8 cellular contexts compared by ENCODE assay signal in the genomic region with DNA sequence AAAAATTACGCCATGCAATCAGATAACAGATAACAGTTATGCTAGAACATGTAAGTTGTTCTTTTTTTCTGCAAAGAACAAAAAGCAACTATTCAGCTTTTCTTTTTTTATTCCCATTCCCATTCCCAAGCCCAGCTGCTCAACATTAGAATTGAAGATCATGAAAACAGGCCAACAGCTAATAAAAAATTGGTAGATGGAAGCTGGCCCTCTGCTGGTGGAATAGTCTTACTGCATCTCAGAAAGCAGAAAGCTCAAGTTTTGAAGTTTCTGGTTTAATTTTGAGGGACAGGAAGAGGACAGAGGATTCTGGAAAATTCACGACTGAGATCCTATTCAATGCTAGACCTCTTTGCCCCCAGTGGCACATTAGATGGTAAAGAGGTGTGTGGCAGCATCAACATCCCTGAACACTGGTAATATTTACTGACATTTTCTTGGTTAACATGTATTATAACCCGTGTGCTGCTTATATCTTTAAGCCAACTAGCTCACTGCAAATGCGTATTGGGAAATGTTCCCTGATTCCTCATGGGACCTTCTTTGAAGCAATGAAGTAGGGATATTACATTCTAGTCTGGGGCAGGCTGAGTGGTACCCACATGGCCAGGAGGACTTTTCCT.
DNase-seq lines count a peak whose midpoint lies in the region; ATAC-seq, FAIRE-seq and TF ChIP-seq lines count a peak whose summit lies in the region.

No MANE protein-coding gene starts in this region.

- TF ChIP-seq CTCF in DOHH2 (IDR thresholded peaks at IDR 0.05; ENCODE audit: low read depth, low read length, poor library complexity, severe bottlenecking), result peak; percentile 80
- peak; percentile 88 for TF ChIP-seq CTCF in WTC11 (IDR thresholded peaks at IDR 0.05)

- H3K4me2 ChIP-seq in DOHH2 (ENCODE audit: low read length), result no peak overlapping the region

- no peaks in the 10 kb centered on the region for H4K20me1 ChIP-seq in DOHH2 (ENCODE audit: control insufficient read depth, insufficient read depth, low read depth, low read length)

- no peaks in the 10 kb centered on the region for H3K36me3 Mint-ChIP-seq in WTC11

- no peaks in the 10 kb centered on the region for H3K9me3 ChIP-seq in DOHH2 (ENCODE audit: control insufficient read depth, insufficient read depth, low read length)

- ATAC-seq in WTC11 (no peak), HG03159 (IDR thresholded peaks at IDR 0.05; ENCODE audit: unreplicated experiment) (no peak), HG02610 (IDR thresholded peaks at IDR 0.05; ENCODE audit: unreplicated experiment) (no peak)

- H3K4me1 ChIP-seq in DOHH2 (ENCODE audit: control insufficient read depth, low read length), result no peaks in the 10 kb centered on the region

- peak; percentile 97 for FAIRE-seq in islet of Langerhans (lab: Jason Lieb, UNC)

- peak; percentile 2 for DNase-seq in Jurkat, Clone E6-1 (ENCODE audit: low read depth, low spot score)
- DNase-seq in WTC11 (ENCODE audit: low spot score) (no peak), SIG-M5 treated with dmso at 0.1 percent for 504 hours (lab: John Stamatoyannopoulos, UW; ENCODE audit: unreplicated experiment) (no peak), NCI-H1048 (lab: John Stamatoyannopoulos, UW) (no peak)

- H3K4me3 ChIP-seq in DOHH2 (ENCODE audit: low read length), result no peak overlapping the region
- H3K4me3 ChIP-seq in Jurkat, Clone E6-1 (ENCODE audit: low read length), result no peak overlapping the region

- POLR2A ChIA-PET in WTC11 (lab: Charles Lee), result no interaction called here

- no peaks in the 10 kb centered on the region for H3K36me3 ChIP-seq in DOHH2 (ENCODE audit: control insufficient read depth, low read length)

- H3K4me3 Mint-ChIP-seq in WTC11, result no peak overlapping the region

- H3K4me1 Mint-ChIP-seq in WTC11, result peaks cover 40% of the 10 kb centered on the region

- H3F3A ChIP-seq in DOHH2 (ENCODE audit: control insufficient read depth, insufficient read depth), result no peaks in the 10 kb centered on the region

- no peak overlapping the region for H3K27ac ChIP-seq in DOHH2 (ENCODE audit: low read depth, low read length)

- H3K27ac Mint-ChIP-seq in WTC11, result no peak overlapping the region

- H3K27me3 ChIP-seq in DOHH2 (ENCODE audit: control insufficient read depth, low read length), result no peaks in the 10 kb centered on the region

- no peaks in the 10 kb centered on the region for H3K9me2 ChIP-seq in DOHH2 (replicated peaks; ENCODE audit: control insufficient read depth, low read length)

- H3K79me2 ChIP-seq in DOHH2 (ENCODE audit: control insufficient read depth, low read length), result no peaks in the 10 kb centered on the region

- no peaks in the 10 kb centered on the region for H3K9me3 Mint-ChIP-seq in WTC11

- peaks cover 44% of the 10 kb centered on the region for H3K27me3 Mint-ChIP-seq in WTC11 (ENCODE audit: low read depth)

- CTCF ChIA-PET in WTC11 (lab: Charles Lee), result interaction anchor here (0.6 to 4.8 kb wide), 67 partner anchors 9 to 1073 kb away, joined by 3 to 71 read pairs (median 4); no protein-coding TSS in a partner anchor

TF ChIP-seq in WTC11, 78 proteins besides CTCF, POLR2A, EP300 and RAD21:
- TF ChIP-seq, protein P1, sequence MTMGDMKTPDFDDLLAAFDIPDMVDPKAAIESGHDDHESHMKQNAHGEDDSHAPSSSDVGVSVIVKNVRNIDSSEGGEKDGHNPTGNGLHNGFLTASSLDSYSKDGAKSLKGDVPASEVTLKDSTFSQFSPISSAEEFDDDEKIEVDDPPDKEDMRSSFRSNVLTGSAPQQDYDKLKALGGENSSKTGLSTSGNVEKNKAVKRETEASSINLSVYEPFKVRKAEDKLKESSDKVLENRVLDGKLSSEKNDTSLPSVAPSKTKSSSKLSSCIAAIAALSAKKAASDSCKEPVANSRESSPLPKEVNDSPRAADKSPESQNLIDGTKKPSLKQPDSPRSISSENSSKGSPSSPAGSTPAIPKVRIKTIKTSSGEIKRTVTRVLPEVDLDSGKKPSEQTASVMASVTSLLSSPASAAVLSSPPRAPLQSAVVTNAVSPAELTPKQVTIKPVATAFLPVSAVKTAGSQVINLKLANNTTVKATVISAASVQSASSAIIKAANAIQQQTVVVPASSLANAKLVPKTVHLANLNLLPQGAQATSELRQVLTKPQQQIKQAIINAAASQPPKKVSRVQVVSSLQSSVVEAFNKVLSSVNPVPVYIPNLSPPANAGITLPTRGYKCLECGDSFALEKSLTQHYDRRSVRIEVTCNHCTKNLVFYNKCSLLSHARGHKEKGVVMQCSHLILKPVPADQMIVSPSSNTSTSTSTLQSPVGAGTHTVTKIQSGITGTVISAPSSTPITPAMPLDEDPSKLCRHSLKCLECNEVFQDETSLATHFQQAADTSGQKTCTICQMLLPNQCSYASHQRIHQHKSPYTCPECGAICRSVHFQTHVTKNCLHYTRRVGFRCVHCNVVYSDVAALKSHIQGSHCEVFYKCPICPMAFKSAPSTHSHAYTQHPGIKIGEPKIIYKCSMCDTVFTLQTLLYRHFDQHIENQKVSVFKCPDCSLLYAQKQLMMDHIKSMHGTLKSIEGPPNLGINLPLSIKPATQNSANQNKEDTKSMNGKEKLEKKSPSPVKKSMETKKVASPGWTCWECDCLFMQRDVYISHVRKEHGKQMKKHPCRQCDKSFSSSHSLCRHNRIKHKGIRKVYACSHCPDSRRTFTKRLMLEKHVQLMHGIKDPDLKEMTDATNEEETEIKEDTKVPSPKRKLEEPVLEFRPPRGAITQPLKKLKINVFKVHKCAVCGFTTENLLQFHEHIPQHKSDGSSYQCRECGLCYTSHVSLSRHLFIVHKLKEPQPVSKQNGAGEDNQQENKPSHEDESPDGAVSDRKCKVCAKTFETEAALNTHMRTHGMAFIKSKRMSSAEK (CRISPR knock-in tag; IDR thresholded peaks at IDR 0.05; ENCODE audit: borderline replicate concordance), result no peak
- TF ChIP-seq RELA (CRISPR knock-in tag; IDR thresholded peaks at IDR 0.05; ENCODE audit: borderline replicate concordance), result no peak
- no peak for TF ChIP-seq ESRRA (CRISPR knock-in tag; IDR thresholded peaks at IDR 0.05; ENCODE audit: borderline replicate concordance)
- TF ChIP-seq KAT7 (CRISPR knock-in tag; IDR thresholded peaks at IDR 0.05; ENCODE audit: borderline replicate concordance), result no peak
- no peak for TF ChIP-seq ZNF232 (CRISPR knock-in tag; IDR thresholded peaks at IDR 0.05)
- TF ChIP-seq, protein P2, sequence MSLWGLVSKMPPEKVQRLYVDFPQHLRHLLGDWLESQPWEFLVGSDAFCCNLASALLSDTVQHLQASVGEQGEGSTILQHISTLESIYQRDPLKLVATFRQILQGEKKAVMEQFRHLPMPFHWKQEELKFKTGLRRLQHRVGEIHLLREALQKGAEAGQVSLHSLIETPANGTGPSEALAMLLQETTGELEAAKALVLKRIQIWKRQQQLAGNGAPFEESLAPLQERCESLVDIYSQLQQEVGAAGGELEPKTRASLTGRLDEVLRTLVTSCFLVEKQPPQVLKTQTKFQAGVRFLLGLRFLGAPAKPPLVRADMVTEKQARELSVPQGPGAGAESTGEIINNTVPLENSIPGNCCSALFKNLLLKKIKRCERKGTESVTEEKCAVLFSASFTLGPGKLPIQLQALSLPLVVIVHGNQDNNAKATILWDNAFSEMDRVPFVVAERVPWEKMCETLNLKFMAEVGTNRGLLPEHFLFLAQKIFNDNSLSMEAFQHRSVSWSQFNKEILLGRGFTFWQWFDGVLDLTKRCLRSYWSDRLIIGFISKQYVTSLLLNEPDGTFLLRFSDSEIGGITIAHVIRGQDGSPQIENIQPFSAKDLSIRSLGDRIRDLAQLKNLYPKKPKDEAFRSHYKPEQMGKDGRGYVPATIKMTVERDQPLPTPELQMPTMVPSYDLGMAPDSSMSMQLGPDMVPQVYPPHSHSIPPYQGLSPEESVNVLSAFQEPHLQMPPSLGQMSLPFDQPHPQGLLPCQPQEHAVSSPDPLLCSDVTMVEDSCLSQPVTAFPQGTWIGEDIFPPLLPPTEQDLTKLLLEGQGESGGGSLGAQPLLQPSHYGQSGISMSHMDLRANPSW (CRISPR knock-in tag; conservative IDR thresholded peaks at IDR 0.05; ENCODE audit: low read depth), result no peak
- no peak for TF ChIP-seq CBFB (CRISPR knock-in tag; IDR thresholded peaks at IDR 0.05; ENCODE audit: low read depth)
- no peak for TF ChIP-seq ZNF317 (CRISPR knock-in tag; IDR thresholded peaks at IDR 0.05; ENCODE audit: borderline replicate concordance, low read depth)
- TF ChIP-seq, protein P3, sequence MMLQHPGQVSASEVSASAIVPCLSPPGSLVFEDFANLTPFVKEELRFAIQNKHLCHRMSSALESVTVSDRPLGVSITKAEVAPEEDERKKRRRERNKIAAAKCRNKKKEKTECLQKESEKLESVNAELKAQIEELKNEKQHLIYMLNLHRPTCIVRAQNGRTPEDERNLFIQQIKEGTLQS (CRISPR knock-in tag; conservative IDR thresholded peaks at IDR 0.05), result no peak
